14 cellular contexts compared by ENCODE assay signal in genomic region chr13:53460776-53461175, GRCh38.
"Had no signal": no experiment of that assay in that cellular context is flagged by ENCODE, and none has a peak within 500 bp of the region (broad histone marks: within the 10 kb centered on the region; RNA-seq: fewer than 3 reads in every experiment).

No MANE protein-coding gene starts in this region.

- H3K4me1 ChIP-seq: parathyroid adenoma, tibial artery had no signal

- H3K4me3 ChIP-seq: SK-N-MC, tibial artery had no signal

- H2AFZ ChIP-seq: parathyroid adenoma had no signal

- DNase-seq: activated CD4-positive, alpha-beta memory T cell treated with anti-CD3 and anti-CD28 coated beads, Interleukin-2, amount 10 ng/mL, durations not matched to agents 7 days and 5 days; activated CD4-positive, alpha-beta T cell treated with anti-CD3 and anti-CD28 coated beads for 4 hours; activated effector memory CD4-positive, alpha-beta T cell treated with Interleukin-2 at 50 U/mL for 16 hours; activated T-cell treated with anti-CD3 and anti-CD28 coated beads, Interleukin-2, amount 50 U/mL, for 24 hours; kidney; left ventricle myocardium superior; stimulated activated CD4-positive, alpha-beta T cell treated with anti-CD3 and anti-CD28 coated beads, Interleukin-2, amount 100 ng/mL, for 48 hours; stimulated activated naive CD4-positive, alpha-beta T cell; tibial artery had no signal

- H3K79me2 ChIP-seq: parathyroid adenoma had no signal

- H3K27ac ChIP-seq: neutrophil, parathyroid adenoma, SK-N-MC, tibial artery, VCaP had no signal

- H3K36me3 ChIP-seq: neutrophil, tibial artery had no signal

- H3K9ac ChIP-seq: parathyroid adenoma had no signal

- H3K9me3 ChIP-seq: neutrophil, tibial artery had no signal

- H3K27me3 ChIP-seq: neutrophil, tibial artery had no signal

- ATAC-seq: esophagus mucosa, left ventricle myocardium superior had no signal
